ENCODE assay signal across 26 cellular contexts in the genomic region with DNA sequence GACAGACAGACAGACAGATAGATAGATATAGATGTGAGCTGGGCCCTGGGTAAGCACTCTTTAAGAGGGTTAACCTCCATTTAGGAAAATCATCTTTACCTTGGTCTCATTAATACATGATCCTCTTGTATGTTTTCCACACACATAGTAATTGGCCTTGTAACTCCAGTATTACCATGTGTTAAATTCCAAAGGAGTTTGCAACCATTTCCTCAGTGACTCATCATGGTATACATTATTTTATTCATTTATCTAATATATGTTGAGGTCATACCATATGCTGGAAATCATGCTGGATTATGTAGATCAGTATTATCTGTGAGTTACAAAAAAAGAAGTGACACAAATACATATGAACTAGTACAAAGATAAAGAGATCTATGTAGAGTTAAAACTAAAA.
"Had no signal": no experiment of that assay in that cellular context is flagged by ENCODE, and none has a peak within 500 bp of the region (broad histone marks: within the 10 kb centered on the region; RNA-seq: fewer than 3 reads in every experiment).

No MANE protein-coding gene starts in this region.

- DNase-seq: colonic mucosa; cortex of kidney; effector CD4-positive, alpha-beta T cell; effector memory CD4-positive, alpha-beta T cell; erythroblast; esophagus squamous epithelium; heart left ventricle; hypothalamus; left cardiac atrium; left lung; left ventricle myocardium superior; lower lobe of right lung; mesendoderm; midbrain; naive thymus-derived CD4-positive, alpha-beta T cell; natural killer cell had no signal

- H2AFZ ChIP-seq: hepatocyte had no signal

- H3K36me3 ChIP-seq: colonic mucosa, esophagus squamous epithelium, gastroesophageal sphincter, heart left ventricle, left lung, lower lobe of right lung had no signal

- H3K4me1 ChIP-seq: colonic mucosa, esophagus squamous epithelium, gastroesophageal sphincter, heart left ventricle, left lung, lower lobe of right lung had no signal

- H3K36me3 Mint-ChIP-seq: memory B cell; naive thymus-derived CD4-positive, alpha-beta T cell; natural killer cell had no signal

- H3K79me2 ChIP-seq: hepatocyte had no signal

- H3K27me3 Mint-ChIP-seq: dendritic cell treated with granulocyte-macrophage colony-stimulating factor and Interleukin-4, amounts not matched to agents 40 ng/mL and 50 ng/mL, for 4 days; memory B cell; naive thymus-derived CD4-positive, alpha-beta T cell had no signal

- H3K27me3 ChIP-seq: colonic mucosa, esophagus squamous epithelium, gastroesophageal sphincter, heart left ventricle, hepatocyte, left lung had no signal

- H3K27ac ChIP-seq: colonic mucosa, epithelial cell of prostate, esophagus squamous epithelium, gastroesophageal sphincter, heart left ventricle, hepatocyte, left lung, lower lobe of right lung had no signal

- FAIRE-seq: endothelial cell of umbilical vein, frontal cortex, islet of Langerhans, keratinocyte had no signal

- H3K4me3 ChIP-seq: colonic mucosa, esophagus squamous epithelium, gastroesophageal sphincter, heart left ventricle, hepatocyte, left lung, lower lobe of right lung had no signal

- H3K27ac Mint-ChIP-seq: dendritic cell treated with granulocyte-macrophage colony-stimulating factor and Interleukin-4, amounts not matched to agents 40 ng/mL and 50 ng/mL, for 4 days; memory B cell; naive thymus-derived CD4-positive, alpha-beta T cell; natural killer cell had no signal

- H3K4me3 Mint-ChIP-seq: dendritic cell treated with granulocyte-macrophage colony-stimulating factor and Interleukin-4, amounts not matched to agents 40 ng/mL and 50 ng/mL, for 4 days; memory B cell; naive thymus-derived CD4-positive, alpha-beta T cell; natural killer cell had no signal

- H3K4me1 Mint-ChIP-seq: memory B cell; naive thymus-derived CD4-positive, alpha-beta T cell; natural killer cell had no signal

- H3K9me3 Mint-ChIP-seq: dendritic cell treated with granulocyte-macrophage colony-stimulating factor and Interleukin-4, amounts not matched to agents 40 ng/mL and 50 ng/mL, for 4 days had no signal

- H3K9me3 ChIP-seq: colonic mucosa, esophagus squamous epithelium, gastroesophageal sphincter, heart left ventricle, left lung, lower lobe of right lung had no signal

- H3K4me2 ChIP-seq: hepatocyte had no signal

- ATAC-seq: esophagus mucosa; gastroesophageal sphincter; heart left ventricle; left cardiac atrium; left lung; left ventricle myocardium superior; lower lobe of right lung; naive thymus-derived CD4-positive, alpha-beta T cell; natural killer cell had no signal
